8 cellular contexts compared by ENCODE assay signal in the genomic region with DNA sequence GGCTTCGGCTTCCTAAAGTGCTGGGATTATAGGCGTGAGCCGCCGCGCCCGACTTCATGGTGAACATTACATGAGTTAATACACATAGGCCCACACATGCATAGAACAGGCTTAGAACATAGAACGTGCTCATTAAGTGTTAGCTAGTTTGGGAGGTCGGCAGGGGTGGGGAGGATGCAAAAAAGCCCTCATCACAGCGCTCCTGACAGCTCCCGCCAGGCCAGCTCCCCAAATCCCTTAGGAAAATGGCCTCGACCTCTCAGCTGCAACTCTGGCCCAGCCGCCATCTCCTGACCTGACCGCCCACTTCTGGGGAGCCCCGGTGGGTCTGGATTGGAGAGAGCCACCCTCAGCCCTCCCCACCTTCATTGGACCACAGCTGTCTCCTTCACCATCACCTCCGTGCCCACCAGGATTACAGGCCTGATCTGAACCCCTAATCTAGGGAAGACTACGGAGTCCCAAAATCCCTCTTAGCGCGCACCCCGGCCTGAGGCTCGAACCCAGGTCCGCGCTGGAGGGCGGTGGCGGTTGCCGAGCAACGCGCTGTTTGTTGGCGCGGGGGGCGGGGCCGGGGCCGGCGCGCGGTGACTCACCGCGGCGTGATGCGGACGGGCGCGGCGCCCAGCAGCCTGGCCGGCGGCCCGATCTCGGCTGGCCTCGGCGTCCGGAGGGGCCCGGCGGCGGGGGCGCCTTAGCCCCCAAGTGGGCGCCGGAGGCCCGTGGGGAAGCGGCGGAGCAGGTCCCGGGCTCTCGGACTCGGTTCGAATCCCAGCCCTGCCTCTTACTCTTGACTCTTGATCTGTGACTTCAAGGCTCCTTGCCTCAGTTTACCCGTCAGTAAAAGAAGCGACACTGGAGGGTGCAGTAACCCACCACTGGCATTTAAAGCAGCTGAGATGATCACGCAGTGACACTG. TPM values are rescaled to one million over a fixed set of nuclear protein-coding genes. Genes with fewer than 3 reads are reported as not detected.
DNase-seq lines count a peak whose midpoint lies in the region; ATAC-seq and TF ChIP-seq lines count a peak whose summit lies in the region.

No MANE protein-coding gene starts in this region.

- DNase-seq in GOT3 (lab: John Stamatoyannopoulos, UW): peak; percentile 26
- peak; percentile 53 for DNase-seq in foreskin melanocyte
- DNase-seq in natural killer cell treated with Interleukin-12 subunit alpha and Interleukin-12 subunit beta and Interleukin-15 and Interleukin-18, amount 100 ng/mL, for 72 hours (ENCODE audit: low spot score): peak; percentile 85
- DNase-seq in type B pancreatic cell (ENCODE audit: extremely low spot score, unreplicated experiment): no peak
- DNase-seq in Kasumi-1 (lab: John Stamatoyannopoulos, UW): no peak

- TF ChIP-seq CTCF in 22Rv1 (IDR thresholded peaks at IDR 0.05) (no peak), type B pancreatic cell (conservative IDR thresholded peaks at IDR 0.05) (no peak)

- no peaks in the 10 kb centered on the region for H3K27me3 Mint-ChIP-seq in activated naive CD4-positive, alpha-beta T cell treated with anti-CD3 and anti-CD28 coated beads, Interleukin-2, amount 50 U/mL, for 24 hours
- no peaks in the 10 kb centered on the region for H3K27me3 Mint-ChIP-seq in natural killer cell treated with Interleukin-12 subunit alpha and Interleukin-12 subunit beta and Interleukin-15 and Interleukin-18, amount 100 ng/mL, for 72 hours
- no peaks in the 10 kb centered on the region for H3K27me3 Mint-ChIP-seq in type B pancreatic cell

- H3K4me1 Mint-ChIP-seq in activated naive CD4-positive, alpha-beta T cell treated with anti-CD3 and anti-CD28 coated beads, Interleukin-2, amount 50 U/mL, for 24 hours: peaks cover 47% of the 10 kb centered on the region
- peaks cover 28 to 29% of the 10 kb centered on the region in 2 donors for H3K4me1 Mint-ChIP-seq in natural killer cell treated with Interleukin-12 subunit alpha and Interleukin-12 subunit beta and Interleukin-15 and Interleukin-18, amount 100 ng/mL, for 72 hours (ENCODE audit: low read depth in 2 of 2)
- H3K4me1 Mint-ChIP-seq in type B pancreatic cell (ENCODE audit: unreplicated experiment): peaks cover 23% of the 10 kb centered on the region

- H3K4me3 Mint-ChIP-seq in activated naive CD4-positive, alpha-beta T cell treated with anti-CD3 and anti-CD28 coated beads, Interleukin-2, amount 50 U/mL, for 24 hours: peak overlapping the region; percentile 72
- peak overlapping the region; percentile 75 for H3K4me3 Mint-ChIP-seq in natural killer cell treated with Interleukin-12 subunit alpha and Interleukin-12 subunit beta and Interleukin-15 and Interleukin-18, amount 100 ng/mL, for 72 hours
- peak overlapping the region; percentile 83 for H3K4me3 Mint-ChIP-seq in type B pancreatic cell

- H3K36me3 Mint-ChIP-seq in activated naive CD4-positive, alpha-beta T cell treated with anti-CD3 and anti-CD28 coated beads, Interleukin-2, amount 50 U/mL, for 24 hours: no peaks in the 10 kb centered on the region
- H3K36me3 Mint-ChIP-seq in natural killer cell treated with Interleukin-12 subunit alpha and Interleukin-12 subunit beta and Interleukin-15 and Interleukin-18, amount 100 ng/mL, for 72 hours: no peaks in the 10 kb centered on the region
- H3K36me3 Mint-ChIP-seq in type B pancreatic cell: no peaks in the 10 kb centered on the region

- peak overlapping the region; percentile 90 for H3K27ac Mint-ChIP-seq in activated naive CD4-positive, alpha-beta T cell treated with anti-CD3 and anti-CD28 coated beads, Interleukin-2, amount 50 U/mL, for 24 hours
- H3K27ac Mint-ChIP-seq in natural killer cell treated with Interleukin-12 subunit alpha and Interleukin-12 subunit beta and Interleukin-15 and Interleukin-18, amount 100 ng/mL, for 72 hours: peak overlapping the region; percentile 74 to 89
- H3K27ac Mint-ChIP-seq in type B pancreatic cell: peak overlapping the region; percentile 97

- peak overlapping the region; percentile 98 for H3K27ac ChIP-seq in 22Rv1

- peak; percentile 39 to 52 for ATAC-seq in natural killer cell treated with Interleukin-12 subunit alpha and Interleukin-12 subunit beta and Interleukin-15 and Interleukin-18, amount 100 ng/mL, for 72 hours

- no peaks in the 10 kb centered on the region for H3K9me3 Mint-ChIP-seq in activated naive CD4-positive, alpha-beta T cell treated with anti-CD3 and anti-CD28 coated beads, Interleukin-2, amount 50 U/mL, for 24 hours
- H3K9me3 Mint-ChIP-seq in natural killer cell treated with Interleukin-12 subunit alpha and Interleukin-12 subunit beta and Interleukin-15 and Interleukin-18, amount 100 ng/mL, for 72 hours: no peaks in the 10 kb centered on the region
- H3K9me3 Mint-ChIP-seq in type B pancreatic cell: no peaks in the 10 kb centered on the region

TF ChIP-seq in PFSK-1, 5 proteins besides CTCF, POLR2A, EP300 and RAD21:
- TF ChIP-seq POLR2AphosphoS5 (IDR thresholded peaks at IDR 0.05; ENCODE audit: low read depth, low read length) (no peak), FOXP2 (optimal IDR thresholded peaks at IDR 0.05; ENCODE audit: borderline replicate concordance, extremely low read depth, extremely low read length, insufficient read depth) (peak; percentile 84)

RNA-seq across cellular contexts. Expression of a gene that starts 26.7 kb away (rescaled TPM):
- 4.2 TPM for polyA plus RNA-seq in PFSK-1 (2012; ENCODE audit: insufficient read length, low read depth)
- total RNA-seq in natural killer cell treated with Interleukin-12 subunit alpha and Interleukin-12 subunit beta and Interleukin-15 and Interleukin-18, amount 100 ng/mL, for 72 hours: under 1 TPM in 1 of 2 donors, not detected in 1; 0.95 TPM
- 0.69 and 2.8 TPM in 2 replicates for total RNA-seq in type B pancreatic cell (ENCODE audit: low replicate concordance)

RNA-seq across cellular contexts. Expression of a gene that starts 55.0 kb away (rescaled TPM):
- polyA plus RNA-seq in PFSK-1 (2012; ENCODE audit: insufficient read length, low read depth): 31.2 TPM
- total RNA-seq in natural killer cell treated with Interleukin-12 subunit alpha and Interleukin-12 subunit beta and Interleukin-15 and Interleukin-18, amount 100 ng/mL, for 72 hours: 1 to 10 TPM; 8.3 to 9.7 TPM
- 15.0 and 15.7 TPM in 2 replicates for total RNA-seq in type B pancreatic cell (ENCODE audit: low replicate concordance)

RNA-seq across cellular contexts. Expression of a gene that starts 55.7 kb away (rescaled TPM):
- polyA plus RNA-seq in PFSK-1 (2012; ENCODE audit: insufficient read length, low read depth): 1.1 TPM
- total RNA-seq in natural killer cell treated with Interleukin-12 subunit alpha and Interleukin-12 subunit beta and Interleukin-15 and Interleukin-18, amount 100 ng/mL, for 72 hours: 1 to 10 TPM; 3.7 to 4.0 TPM
- total RNA-seq in type B pancreatic cell (ENCODE audit: low replicate concordance): 3.5 and 9.2 TPM in 2 replicates

RNA-seq across cellular contexts. Expression of a gene that starts 55.8 kb away (rescaled TPM):
- polyA plus RNA-seq in PFSK-1 (2012; ENCODE audit: insufficient read length, low read depth): 56.4 TPM
- 10 to 100 TPM; 33.2 to 41.3 TPM for total RNA-seq in natural killer cell treated with Interleukin-12 subunit alpha and Interleukin-12 subunit beta and Interleukin-15 and Interleukin-18, amount 100 ng/mL, for 72 hours
- total RNA-seq in type B pancreatic cell (ENCODE audit: low replicate concordance): 35.4 and 42.3 TPM in 2 replicates

Comparison
In these comparisons a context has a peak if more than half of its experiments do, and no peak if none do; other contexts are left out.
1. DNase-seq: peak in GOT3 (single experiment), foreskin melanocyte (single experiment) and natural killer cell treated with Interleukin-12 subunit alpha and Interleukin-12 subunit beta and Interleukin-15 and Interleukin-18, amount 100 ng/mL, for 72 hours (single experiment); none in type B pancreatic cell (single experiment) and Kasumi-1 (0 of 2).
2. Peak in every context shown above with its lines, with median percentiles within 50 percentile points of each other: H3K27ac Mint-ChIP-seq and H3K4me3 Mint-ChIP-seq.